Comparison of ENCODE assay signal across 1 cellular context in genomic region chr17:32142038-32142856, GRCh38.
TF ChIP-seq lines count a peak whose summit lies in the region.

RHOT1 (plus strand) TSS chr17:32142502; CDS start chr17:32142693, 191 bp downstream.

TF ChIP-seq in HEK293, 187 proteins besides CTCF, POLR2A, EP300 and RAD21 (continued from another document and continues in another):
- TF ChIP-seq ZBTB10 (tag by site-specific recombination; IDR thresholded peaks at IDR 0.05) (no peak), PRDM4 (tag by site-specific recombination; IDR thresholded peaks at IDR 0.05) (0 out of 2 replicates have a peak, but pooled peaks have one; percentile 38), ZNF214 (tag by site-specific recombination; IDR thresholded peaks at IDR 0.05; ENCODE audit: borderline replicate concordance) (no peak), ZNF596 (tag by site-specific recombination; IDR thresholded peaks at IDR 0.05) (no peak), ZNF555 (tag by site-specific recombination; conservative IDR thresholded peaks at IDR 0.05) (no peak), INSM2 (tag by site-specific recombination; IDR thresholded peaks at IDR 0.05) (0 out of 2 replicates have a peak, but pooled peaks have one; percentile 32), ZNF449 (tag by site-specific recombination; IDR thresholded peaks at IDR 0.05) (peak; percentile 22; the same call in 1 of the 2 replicates), MZF1 (tag by site-specific recombination; IDR thresholded peaks at IDR 0.05; ENCODE audit: borderline replicate concordance) (peak; percentile 80), ZNF341 (tag by site-specific recombination; IDR thresholded peaks at IDR 0.05; ENCODE audit: low read depth) (peak; percentile 74), GLIS2 (tag by site-specific recombination; IDR thresholded peaks at IDR 0.05) (peak; percentile 69), ZBTB17 (tag by site-specific recombination; IDR thresholded peaks at IDR 0.05) (peak; percentile 79), ZNF335 (tag by site-specific recombination; conservative IDR thresholded peaks at IDR 0.05) (peak; percentile 54; the same call in 1 of the 2 replicates), TCF7L2 (IDR thresholded peaks at IDR 0.05; ENCODE audit: borderline replicate concordance, low read depth, low read length) (no peak), GLIS1 (tag by site-specific recombination; IDR thresholded peaks at IDR 0.05) (peak; percentile 85), ZNF544 (tag by site-specific recombination; IDR thresholded peaks at IDR 0.05) (no peak), PATZ1 (tag by site-specific recombination; IDR thresholded peaks at IDR 0.05) (0 out of 2 replicates have a peak, but pooled peaks have one; percentile 76), ZEB2 (tag by site-specific recombination; IDR thresholded peaks at IDR 0.05) (peak; percentile 72), ZNF121 (tag by site-specific recombination; IDR thresholded peaks at IDR 0.05) (no peak), ZXDB (tag by site-specific recombination; IDR thresholded peaks at IDR 0.05) (peak; percentile 100), BCL11A (tag by site-specific recombination; IDR thresholded peaks at IDR 0.05; ENCODE audit: low read depth) (0 out of 2 replicates have a peak, but pooled peaks have one; percentile 25), ZNF704 (tag by site-specific recombination; IDR thresholded peaks at IDR 0.05) (no peak), PRDM10 (tag by site-specific recombination; IDR thresholded peaks at IDR 0.05) (peak; percentile 87), ZNF362 (tag by site-specific recombination; IDR thresholded peaks at IDR 0.05) (no peak), ZNF423 (tag by site-specific recombination; IDR thresholded peaks at IDR 0.05) (peak; percentile 77), ZNF549 (tag by site-specific recombination; IDR thresholded peaks at IDR 0.05) (no peak), ZNF677 (tag by site-specific recombination; IDR thresholded peaks at IDR 0.05) (peak; percentile 49; the same call in 1 of the 2 replicates), SETDB1 (IDR thresholded peaks at IDR 0.05; ENCODE audit: insufficient read length, low read length) (no peak), ZNF473 (tag by site-specific recombination; IDR thresholded peaks at IDR 0.05) (no peak), ZNF747 (tag by site-specific recombination; IDR thresholded peaks at IDR 0.05) (no peak), ZSCAN16 (tag by site-specific recombination; IDR thresholded peaks at IDR 0.05) (no peak), ZNF514 (tag by site-specific recombination; IDR thresholded peaks at IDR 0.05) (no peak), ZNF26 (tag by site-specific recombination; IDR thresholded peaks at IDR 0.05) (no peak), HIC1 (tag by site-specific recombination; IDR thresholded peaks at IDR 0.05) (peak; percentile 83), ZNF513 (tag by site-specific recombination; IDR thresholded peaks at IDR 0.05) (no peak)
